1 cellular context compared by ENCODE assay signal in the genomic region with DNA sequence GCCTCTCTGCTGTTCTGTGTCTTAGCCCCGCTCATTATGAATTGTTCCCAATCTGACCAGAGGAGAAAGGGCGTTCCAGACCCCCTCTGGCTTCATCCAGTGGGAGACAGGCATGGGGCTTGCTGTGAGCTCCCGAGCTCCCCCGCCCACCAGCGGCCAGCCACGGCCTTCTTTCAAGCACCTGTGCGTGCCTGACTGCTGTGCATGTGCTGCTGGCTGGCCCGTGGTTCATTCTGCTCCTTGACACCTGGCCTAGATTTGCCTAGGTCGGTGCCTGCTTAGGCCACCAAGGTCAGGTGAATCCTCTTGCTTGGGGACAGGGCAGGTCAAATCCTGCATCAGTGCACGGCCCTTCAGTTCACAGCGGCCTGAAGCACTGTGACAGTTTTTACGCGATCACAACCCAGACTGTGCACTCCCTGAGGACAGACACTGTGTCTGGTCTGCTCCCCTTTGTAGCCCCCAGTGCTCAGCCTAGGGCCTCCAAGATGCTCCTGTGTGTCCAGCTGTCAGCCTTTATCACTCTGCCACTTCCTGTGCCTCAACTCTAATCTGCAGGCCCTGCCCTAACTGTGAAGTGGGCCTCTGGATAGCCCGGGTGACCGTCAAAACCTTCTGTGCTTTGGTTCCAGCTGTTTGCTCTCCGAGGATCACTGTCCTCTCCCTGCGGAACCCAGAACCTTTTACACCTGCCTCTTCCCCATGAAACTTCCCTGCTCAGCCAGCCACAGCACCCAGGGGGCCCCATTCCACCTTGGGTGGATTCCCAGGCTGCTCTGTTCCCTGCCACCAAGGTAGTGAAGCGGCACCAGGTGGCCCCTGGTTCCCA.
A peak's percentile ranks its signal among the peaks of the same experiment; 100 is the strongest.
TF ChIP-seq lines count a peak whose summit lies in the region.

No MANE protein-coding gene starts in this region.

TF ChIP-seq in HepG2, 621 proteins besides CTCF, POLR2A, EP300 and RAD21 (continued from another document and continues in another):
- TF ChIP-seq, protein P1, sequence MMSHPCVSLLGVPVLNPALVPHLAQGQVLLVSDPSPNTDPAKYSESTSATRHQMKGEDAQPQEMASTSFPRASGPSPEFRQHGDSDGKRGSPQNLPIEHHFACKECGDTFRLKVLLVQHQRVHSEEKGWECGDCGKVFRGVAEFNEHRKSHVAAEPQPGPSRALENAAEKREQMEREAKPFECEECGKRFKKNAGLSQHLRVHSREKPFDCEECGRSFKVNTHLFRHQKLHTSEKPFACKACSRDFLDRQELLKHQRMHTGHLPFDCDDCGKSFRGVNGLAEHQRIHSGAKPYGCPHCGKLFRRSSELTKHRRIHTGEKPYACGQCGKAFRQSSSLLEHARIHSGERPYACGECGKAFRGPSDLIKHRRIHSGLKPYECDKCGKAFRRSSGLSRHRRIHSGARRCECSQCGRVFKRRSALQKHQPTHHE (CRISPR knock-in tag; IDR thresholded peaks at IDR 0.05; ENCODE audit: borderline replicate concordance), result no peak
- TF ChIP-seq AGO1 (IDR thresholded peaks at IDR 0.05; ENCODE audit: low read depth, low read length, poor library complexity, severe bottlenecking) (no peak), MED8 (CRISPR knock-in tag; IDR thresholded peaks at IDR 0.05; ENCODE audit: insufficient replicate concordance) (no peak), TP53 (CRISPR knock-in tag; conservative IDR thresholded peaks at IDR 0.05) (no peak), MXD4 (CRISPR knock-in tag; IDR thresholded peaks at IDR 0.05) (0 out of 2 replicates have a peak, but pooled peaks have one; percentile 46), SCMH1 (CRISPR knock-in tag; IDR thresholded peaks at IDR 0.05; ENCODE audit: borderline replicate concordance) (no peak), ELF1 (CRISPR knock-in tag; IDR thresholded peaks at IDR 0.05) (no peak; the same call in none of the 2 replicates), ZNF550 (CRISPR knock-in tag; IDR thresholded peaks at IDR 0.05; ENCODE audit: borderline replicate concordance) (0 out of 2 replicates have a peak, but pooled peaks have one; percentile 25), HMG20B (CRISPR knock-in tag; conservative IDR thresholded peaks at IDR 0.05) (no peak), PAX8 (CRISPR knock-in tag; IDR thresholded peaks at IDR 0.05; ENCODE audit: borderline replicate concordance) (no peak), ZBTB8A (CRISPR knock-in tag; IDR thresholded peaks at IDR 0.05; ENCODE audit: borderline replicate concordance, low read depth) (no peak), SMARCE1 (IDR thresholded peaks at IDR 0.05; ENCODE audit: borderline replicate concordance) (no peak), ATF1 (CRISPR knock-in tag; IDR thresholded peaks at IDR 0.05) (no peak), THYN1 (CRISPR knock-in tag; IDR thresholded peaks at IDR 0.05; ENCODE audit: borderline replicate concordance, low read depth) (no peak), GTF3A (CRISPR knock-in tag; conservative IDR thresholded peaks at IDR 0.05) (no peak), HOXA7 (CRISPR knock-in tag; IDR thresholded peaks at IDR 0.05) (no peak), SP1 (IDR thresholded peaks at IDR 0.05) (no peak), SP1 (CRISPR knock-in tag; IDR thresholded peaks at IDR 0.05) (no peak), NFKBIZ (CRISPR knock-in tag; IDR thresholded peaks at IDR 0.05) (no peak), MBD4 (IDR thresholded peaks at IDR 0.05; ENCODE audit: borderline replicate concordance, low read length) (no peak), EEA1 (CRISPR knock-in tag; IDR thresholded peaks at IDR 0.05; ENCODE audit: borderline replicate concordance) (0 out of 2 replicates have a peak, but pooled peaks have one; percentile 27), SOX13 (IDR thresholded peaks at IDR 0.05) (no peak), SOX13 (CRISPR knock-in tag; conservative IDR thresholded peaks at IDR 0.05 in 1 of 2, IDR thresholded peaks at IDR 0.05 in 1 of 2) (no peak), GTF2F1 (IDR thresholded peaks at IDR 0.05; ENCODE audit: low read length) (no peak), HNRNPL (IDR thresholded peaks at IDR 0.05; ENCODE audit: low read depth, low read length) (no peak), HOXA9 (CRISPR knock-in tag; IDR thresholded peaks at IDR 0.05; ENCODE audit: borderline replicate concordance) (no peak), ZNF891 (CRISPR knock-in tag; IDR thresholded peaks at IDR 0.05) (no peak), RFXAP (CRISPR knock-in tag; IDR thresholded peaks at IDR 0.05; ENCODE audit: borderline replicate concordance) (no peak), STAT5B (CRISPR knock-in tag; IDR thresholded peaks at IDR 0.05) (no peak), THAP11 (CRISPR knock-in tag; IDR thresholded peaks at IDR 0.05) (no peak), ETV5 (CRISPR knock-in tag; IDR thresholded peaks at IDR 0.05; ENCODE audit: borderline replicate concordance) (no peak; the same call in 1 of the 2 replicates)
- TF ChIP-seq, protein P2, sequence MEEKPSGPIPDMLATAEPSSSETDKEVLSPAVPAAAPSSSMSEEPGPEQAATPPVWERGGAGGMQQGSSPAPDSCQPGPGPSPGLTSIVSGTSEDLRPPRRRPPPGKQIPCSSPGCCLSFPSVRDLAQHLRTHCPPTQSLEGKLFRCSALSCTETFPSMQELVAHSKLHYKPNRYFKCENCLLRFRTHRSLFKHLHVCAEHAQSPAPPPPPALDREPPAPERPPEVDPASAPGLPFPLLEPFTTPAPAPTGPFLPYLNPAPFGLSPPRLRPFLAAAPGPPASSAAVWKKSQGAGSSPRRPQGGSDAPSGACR (CRISPR knock-in tag; IDR thresholded peaks at IDR 0.05), result no peak
- TF ChIP-seq, protein P3, sequence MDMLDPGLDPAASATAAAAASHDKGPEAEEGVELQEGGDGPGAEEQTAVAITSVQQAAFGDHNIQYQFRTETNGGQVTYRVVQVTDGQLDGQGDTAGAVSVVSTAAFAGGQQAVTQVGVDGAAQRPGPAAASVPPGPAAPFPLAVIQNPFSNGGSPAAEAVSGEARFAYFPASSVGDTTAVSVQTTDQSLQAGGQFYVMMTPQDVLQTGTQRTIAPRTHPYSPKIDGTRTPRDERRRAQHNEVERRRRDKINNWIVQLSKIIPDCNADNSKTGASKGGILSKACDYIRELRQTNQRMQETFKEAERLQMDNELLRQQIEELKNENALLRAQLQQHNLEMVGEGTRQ (IDR thresholded peaks at IDR 0.05; ENCODE audit: low read depth, low read length), result no peak
- TF ChIP-seq, protein P3 (CRISPR knock-in tag; IDR thresholded peaks at IDR 0.05; ENCODE audit: borderline replicate concordance), result no peak
- TF ChIP-seq, protein P4, sequence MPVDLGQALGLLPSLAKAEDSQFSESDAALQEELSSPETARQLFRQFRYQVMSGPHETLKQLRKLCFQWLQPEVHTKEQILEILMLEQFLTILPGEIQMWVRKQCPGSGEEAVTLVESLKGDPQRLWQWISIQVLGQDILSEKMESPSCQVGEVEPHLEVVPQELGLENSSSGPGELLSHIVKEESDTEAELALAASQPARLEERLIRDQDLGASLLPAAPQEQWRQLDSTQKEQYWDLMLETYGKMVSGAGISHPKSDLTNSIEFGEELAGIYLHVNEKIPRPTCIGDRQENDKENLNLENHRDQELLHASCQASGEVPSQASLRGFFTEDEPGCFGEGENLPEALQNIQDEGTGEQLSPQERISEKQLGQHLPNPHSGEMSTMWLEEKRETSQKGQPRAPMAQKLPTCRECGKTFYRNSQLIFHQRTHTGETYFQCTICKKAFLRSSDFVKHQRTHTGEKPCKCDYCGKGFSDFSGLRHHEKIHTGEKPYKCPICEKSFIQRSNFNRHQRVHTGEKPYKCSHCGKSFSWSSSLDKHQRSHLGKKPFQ (CRISPR knock-in tag; IDR thresholded peaks at IDR 0.05; ENCODE audit: insufficient replicate concordance), result no peak
- TF ChIP-seq, protein P5, sequence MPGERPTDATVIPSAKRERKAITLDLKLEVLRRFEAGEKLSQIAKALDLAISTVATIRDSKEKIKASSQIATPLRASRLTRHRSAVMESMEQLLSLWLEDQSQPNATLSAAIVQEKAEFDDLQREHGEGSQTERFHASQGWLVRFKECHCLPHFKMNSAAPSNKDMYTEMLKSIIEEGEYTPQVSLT (CRISPR knock-in tag; IDR thresholded peaks at IDR 0.05; ENCODE audit: borderline replicate concordance, low read depth), result no peak
- TF ChIP-seq, protein P6, sequence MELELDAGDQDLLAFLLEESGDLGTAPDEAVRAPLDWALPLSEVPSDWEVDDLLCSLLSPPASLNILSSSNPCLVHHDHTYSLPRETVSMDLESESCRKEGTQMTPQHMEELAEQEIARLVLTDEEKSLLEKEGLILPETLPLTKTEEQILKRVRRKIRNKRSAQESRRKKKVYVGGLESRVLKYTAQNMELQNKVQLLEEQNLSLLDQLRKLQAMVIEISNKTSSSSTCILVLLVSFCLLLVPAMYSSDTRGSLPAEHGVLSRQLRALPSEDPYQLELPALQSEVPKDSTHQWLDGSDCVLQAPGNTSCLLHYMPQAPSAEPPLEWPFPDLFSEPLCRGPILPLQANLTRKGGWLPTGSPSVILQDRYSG (CRISPR knock-in tag; IDR thresholded peaks at IDR 0.05), result no peak
- TF ChIP-seq, protein P7, sequence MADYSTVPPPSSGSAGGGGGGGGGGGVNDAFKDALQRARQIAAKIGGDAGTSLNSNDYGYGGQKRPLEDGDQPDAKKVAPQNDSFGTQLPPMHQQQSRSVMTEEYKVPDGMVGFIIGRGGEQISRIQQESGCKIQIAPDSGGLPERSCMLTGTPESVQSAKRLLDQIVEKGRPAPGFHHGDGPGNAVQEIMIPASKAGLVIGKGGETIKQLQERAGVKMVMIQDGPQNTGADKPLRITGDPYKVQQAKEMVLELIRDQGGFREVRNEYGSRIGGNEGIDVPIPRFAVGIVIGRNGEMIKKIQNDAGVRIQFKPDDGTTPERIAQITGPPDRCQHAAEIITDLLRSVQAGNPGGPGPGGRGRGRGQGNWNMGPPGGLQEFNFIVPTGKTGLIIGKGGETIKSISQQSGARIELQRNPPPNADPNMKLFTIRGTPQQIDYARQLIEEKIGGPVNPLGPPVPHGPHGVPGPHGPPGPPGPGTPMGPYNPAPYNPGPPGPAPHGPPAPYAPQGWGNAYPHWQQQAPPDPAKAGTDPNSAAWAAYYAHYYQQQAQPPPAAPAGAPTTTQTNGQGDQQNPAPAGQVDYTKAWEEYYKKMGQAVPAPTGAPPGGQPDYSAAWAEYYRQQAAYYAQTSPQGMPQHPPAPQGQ (CRISPR knock-in tag; IDR thresholded peaks at IDR 0.05; ENCODE audit: borderline replicate concordance), result no peak
- TF ChIP-seq, protein P8, sequence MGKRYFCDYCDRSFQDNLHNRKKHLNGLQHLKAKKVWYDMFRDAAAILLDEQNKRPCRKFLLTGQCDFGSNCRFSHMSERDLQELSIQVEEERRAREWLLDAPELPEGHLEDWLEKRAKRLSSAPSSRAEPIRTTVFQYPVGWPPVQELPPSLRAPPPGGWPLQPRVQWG (CRISPR knock-in tag; IDR thresholded peaks at IDR 0.05; ENCODE audit: borderline replicate concordance, low read depth), result no peak
- TF ChIP-seq, protein P9, sequence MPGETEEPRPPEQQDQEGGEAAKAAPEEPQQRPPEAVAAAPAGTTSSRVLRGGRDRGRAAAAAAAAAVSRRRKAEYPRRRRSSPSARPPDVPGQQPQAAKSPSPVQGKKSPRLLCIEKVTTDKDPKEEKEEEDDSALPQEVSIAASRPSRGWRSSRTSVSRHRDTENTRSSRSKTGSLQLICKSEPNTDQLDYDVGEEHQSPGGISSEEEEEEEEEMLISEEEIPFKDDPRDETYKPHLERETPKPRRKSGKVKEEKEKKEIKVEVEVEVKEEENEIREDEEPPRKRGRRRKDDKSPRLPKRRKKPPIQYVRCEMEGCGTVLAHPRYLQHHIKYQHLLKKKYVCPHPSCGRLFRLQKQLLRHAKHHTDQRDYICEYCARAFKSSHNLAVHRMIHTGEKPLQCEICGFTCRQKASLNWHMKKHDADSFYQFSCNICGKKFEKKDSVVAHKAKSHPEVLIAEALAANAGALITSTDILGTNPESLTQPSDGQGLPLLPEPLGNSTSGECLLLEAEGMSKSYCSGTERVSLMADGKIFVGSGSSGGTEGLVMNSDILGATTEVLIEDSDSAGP (CRISPR knock-in tag; IDR thresholded peaks at IDR 0.05; ENCODE audit: borderline replicate concordance), result peak; percentile 59; the same call in 1 of the 2 replicates
- TF ChIP-seq, protein P10, sequence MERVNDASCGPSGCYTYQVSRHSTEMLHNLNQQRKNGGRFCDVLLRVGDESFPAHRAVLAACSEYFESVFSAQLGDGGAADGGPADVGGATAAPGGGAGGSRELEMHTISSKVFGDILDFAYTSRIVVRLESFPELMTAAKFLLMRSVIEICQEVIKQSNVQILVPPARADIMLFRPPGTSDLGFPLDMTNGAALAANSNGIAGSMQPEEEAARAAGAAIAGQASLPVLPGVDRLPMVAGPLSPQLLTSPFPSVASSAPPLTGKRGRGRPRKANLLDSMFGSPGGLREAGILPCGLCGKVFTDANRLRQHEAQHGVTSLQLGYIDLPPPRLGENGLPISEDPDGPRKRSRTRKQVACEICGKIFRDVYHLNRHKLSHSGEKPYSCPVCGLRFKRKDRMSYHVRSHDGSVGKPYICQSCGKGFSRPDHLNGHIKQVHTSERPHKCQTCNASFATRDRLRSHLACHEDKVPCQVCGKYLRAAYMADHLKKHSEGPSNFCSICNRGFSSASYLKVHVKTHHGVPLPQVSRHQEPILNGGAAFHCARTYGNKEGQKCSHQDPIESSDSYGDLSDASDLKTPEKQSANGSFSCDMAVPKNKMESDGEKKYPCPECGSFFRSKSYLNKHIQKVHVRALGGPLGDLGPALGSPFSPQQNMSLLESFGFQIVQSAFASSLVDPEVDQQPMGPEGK (CRISPR knock-in tag; IDR thresholded peaks at IDR 0.05), result no peak
- TF ChIP-seq, protein P11, sequence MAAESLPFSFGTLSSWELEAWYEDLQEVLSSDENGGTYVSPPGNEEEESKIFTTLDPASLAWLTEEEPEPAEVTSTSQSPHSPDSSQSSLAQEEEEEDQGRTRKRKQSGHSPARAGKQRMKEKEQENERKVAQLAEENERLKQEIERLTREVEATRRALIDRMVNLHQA (CRISPR knock-in tag; IDR thresholded peaks at IDR 0.05), result no peak
- TF ChIP-seq, protein P12, sequence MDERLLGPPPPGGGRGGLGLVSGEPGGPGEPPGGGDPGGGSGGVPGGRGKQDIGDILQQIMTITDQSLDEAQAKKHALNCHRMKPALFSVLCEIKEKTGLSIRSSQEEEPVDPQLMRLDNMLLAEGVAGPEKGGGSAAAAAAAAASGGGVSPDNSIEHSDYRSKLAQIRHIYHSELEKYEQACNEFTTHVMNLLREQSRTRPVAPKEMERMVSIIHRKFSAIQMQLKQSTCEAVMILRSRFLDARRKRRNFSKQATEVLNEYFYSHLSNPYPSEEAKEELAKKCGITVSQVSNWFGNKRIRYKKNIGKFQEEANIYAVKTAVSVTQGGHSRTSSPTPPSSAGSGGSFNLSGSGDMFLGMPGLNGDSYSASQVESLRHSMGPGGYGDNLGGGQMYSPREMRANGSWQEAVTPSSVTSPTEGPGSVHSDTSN (CRISPR knock-in tag; IDR thresholded peaks at IDR 0.05), result no peak
